In genomic region chr17:7837375-7838290, GRCh38 we compare ENCODE assay signal across 8 cellular contexts. TPM values are rescaled to one million over a fixed set of nuclear protein-coding genes. Genes with fewer than 3 reads are reported as not detected.
DNase-seq lines count a peak whose midpoint lies in the region; ATAC-seq and TF ChIP-seq lines count a peak whose summit lies in the region.

No MANE protein-coding gene starts in this region.

- H3K4me3 ChIP-seq in right atrium auricular region, result peak overlapping the region; percentile 21 to 76
- peak overlapping the region; percentile 91 for H3K4me3 ChIP-seq in iPS-15b (ENCODE audit: low read depth, low read length)
- H3K4me3 ChIP-seq in stomach, result peak overlapping the region; percentile 25 to 76 (median 69)

- H3K27me3 Mint-ChIP-seq in WTC11 (ENCODE audit: low read depth), result peaks cover 52% of the 10 kb centered on the region

- H3K27ac Mint-ChIP-seq in WTC11, result peak overlapping the region; percentile 15

- no peaks in the 10 kb centered on the region for H3K36me3 Mint-ChIP-seq in WTC11

- H3K27ac ChIP-seq in right atrium auricular region, result peak overlapping the region; percentile 99 to 100
- peak overlapping the region; percentile 92 to 100 (median 99) for H3K27ac ChIP-seq in stomach

- WGBS in stomach, 5 donors, result 4 to 6% (median 5%) methylated on average over 10 to 12 of the region's 12 CpGs

- DNase-seq in right atrium auricular region (ENCODE audit: low spot score) (no peak), Right ventricle myocardium inferior (ENCODE audit: missing footprints) (no peak), WTC11 (ENCODE audit: low spot score) (no peak), stomach (no peak), occipital lobe (lab: John Stamatoyannopoulos, UW) (no peak)
- DNase-seq in stimulated activated naive CD4-positive, alpha-beta T cell treated with Interleukin-2 at 50 U/mL for 16 hours (lab: John Stamatoyannopoulos, UW), result no peak

- H3K9me3 Mint-ChIP-seq in WTC11, result no peaks in the 10 kb centered on the region

- H3K4me3 Mint-ChIP-seq in WTC11, result peak overlapping the region; percentile 93

- no peaks in the 10 kb centered on the region for H3K9me3 ChIP-seq in right atrium auricular region
- no peaks in the 10 kb centered on the region for H3K9me3 ChIP-seq in iPS-15b (ENCODE audit: control insufficient read depth, insufficient read depth, low read length)
- no peaks in the 10 kb centered on the region for H3K9me3 ChIP-seq in stomach

- TF ChIP-seq EP300 in stomach (IDR thresholded peaks at IDR 0.05), result no peak

- POLR2A ChIA-PET in WTC11 (lab: Charles Lee), result interaction anchor here (1.0 to 1.4 kb wide), 2 partner anchors 19 to 121 kb away, joined by 5 to 7 read pairs; partner anchors contain the start of gene NAA38

- no peak for TF ChIP-seq POLR2A in stomach (IDR thresholded peaks at IDR 0.05)

- no peak overlapping the region for H3K9ac ChIP-seq in iPS-15b (ENCODE audit: low read depth, low read length)

- CTCF ChIA-PET in WTC11 (lab: Charles Lee), result interaction anchor here (0.6 to 5.4 kb wide), 20 partner anchors 9 to 620 kb away, joined by 3 to 63 read pairs (median 3); partner anchors contain the start of genes CNTROB, CYB5D1, NAA38 and TMEM88

- H3K36me3 ChIP-seq in right atrium auricular region (no peaks in the 10 kb centered on the region), iPS-15b (ENCODE audit: control insufficient read depth, insufficient read depth, low read length) (no peaks in the 10 kb centered on the region), stomach (peaks cover 0 to 13% (median 8%) of the 10 kb centered on the region in 4 donors)

- H3K4me1 Mint-ChIP-seq in WTC11, result peaks cover 45% of the 10 kb centered on the region

- no peaks in the 10 kb centered on the region for H3K27me3 ChIP-seq in right atrium auricular region
- H3K27me3 ChIP-seq in iPS-15b (ENCODE audit: control insufficient read depth, insufficient read depth, low read length), result peaks cover 42% of the 10 kb centered on the region
- H3K27me3 ChIP-seq in stomach, result no peaks in the 10 kb centered on the region

- TF ChIP-seq CTCF in right atrium auricular region (IDR thresholded peaks at IDR 0.05), result no peak
- TF ChIP-seq CTCF in WTC11 (IDR thresholded peaks at IDR 0.05), result no peak
- TF ChIP-seq CTCF in stomach (IDR thresholded peaks at IDR 0.05), result no peak

- no peak for ATAC-seq in Right ventricle myocardium inferior
- ATAC-seq in WTC11, result no peak
- ATAC-seq in GM19328 (IDR thresholded peaks at IDR 0.05; ENCODE audit: unreplicated experiment), result no peak

- intact Hi-C loops in Right ventricle myocardium inferior (cut with DNase I), result loop anchor here (2.0 kb wide), 1 partner anchor 13 kb away; no protein-coding TSS in a partner anchor
- intact Hi-C loops in stomach (cut with DNase I; ENCODE audit: low total_unique reads), result no loop called here

- H3K4me1 ChIP-seq in right atrium auricular region (peaks cover 0 to 67% of the 10 kb centered on the region in 2 donors), iPS-15b (ENCODE audit: control insufficient read depth, insufficient read depth, low read length) (peaks cover 13% of the 10 kb centered on the region), stomach (peaks cover 39 to 76% (median 68%) of the 10 kb centered on the region in 4 donors)

TF ChIP-seq in WTC11, 78 proteins besides CTCF, POLR2A, EP300 and RAD21 (continues in another document):
- no peak for TF ChIP-seq EMX1 (CRISPR knock-in tag; IDR thresholded peaks at IDR 0.05)
- no peak for TF ChIP-seq HMGXB4 (CRISPR knock-in tag; IDR thresholded peaks at IDR 0.05)
- TF ChIP-seq CREB1 (CRISPR knock-in tag; IDR thresholded peaks at IDR 0.05), result no peak
- no peak for TF ChIP-seq ESRRA (CRISPR knock-in tag; IDR thresholded peaks at IDR 0.05; ENCODE audit: borderline replicate concordance)
- TF ChIP-seq ATF3 (CRISPR knock-in tag; conservative IDR thresholded peaks at IDR 0.05), result no peak
- TF ChIP-seq ZNF532 (CRISPR knock-in tag; IDR thresholded peaks at IDR 0.05; ENCODE audit: borderline replicate concordance), result no peak
- TF ChIP-seq E2F4 (CRISPR knock-in tag; IDR thresholded peaks at IDR 0.05; ENCODE audit: borderline replicate concordance, low read depth), result no peak

RNA-seq across cellular contexts. Expression of gene KDM6B, which starts 3.6 kb away (rescaled TPM):
- total RNA-seq in right atrium auricular region (10 to 100 TPM; 11.0 to 11.1 TPM), Right ventricle myocardium inferior (25.0 TPM), WTC11 (2021) (13.2 to 16.1 TPM (median 15.8 TPM) in 3 replicates), stomach (10 to 100 TPM in 4 of 5 donors, 1 to 10 TPM in 1; 7.5 to 27.2 (median 12.9) TPM), occipital lobe (16.4 TPM)
- polyA plus RNA-seq in stomach, result 1 to 10 TPM; 4.6 to 9.6 (median 6.0) TPM

RNA-seq across cellular contexts. Expression of gene TMEM88, which starts 17.2 kb away (rescaled TPM):
- total RNA-seq in right atrium auricular region (10 to 100 TPM; 42.5 to 53.2 TPM), Right ventricle myocardium inferior (35.4 TPM), WTC11 (2021) (2.9 to 3.9 TPM (median 3.6 TPM) in 3 replicates), stomach (1 to 10 TPM in 3 of 5 donors, not detected in 2; 1.8 to 3.8 (median 3.5) TPM), occipital lobe (1.2 TPM)
- polyA plus RNA-seq in stomach, result 10 to 100 TPM; 17.0 to 36.0 (median 17.4) TPM

RNA-seq across cellular contexts. Expression of gene NAA38, which starts 19.7 kb away (rescaled TPM):
- total RNA-seq in right atrium auricular region (10 to 100 TPM; 77.1 to 85.0 TPM), Right ventricle myocardium inferior (105 TPM), WTC11 (2021) (41.8 to 46.3 TPM (median 43.4 TPM) in 3 replicates), stomach (100 to 1,000 TPM in 2 of 5 donors, 10 to 100 TPM in 3; 42.0 to 281 (median 94.5) TPM), occipital lobe (20.1 TPM)
- 100 to 1,000 TPM; 131 to 153 (median 151) TPM for polyA plus RNA-seq in stomach

RNA-seq across cellular contexts. Expression of gene CYB5D1, which starts 20.2 kb away (rescaled TPM):
- total RNA-seq in right atrium auricular region (1 to 10 TPM; 5.1 to 6.8 TPM), Right ventricle myocardium inferior (21.7 TPM), WTC11 (2021) (14.0 to 15.2 TPM (median 14.3 TPM) in 3 replicates), stomach (10 to 100 TPM in 1 of 5 donors, 1 to 10 TPM in 3, not detected in 1; 1.8 to 12.0 (median 3.3) TPM), occipital lobe (14.2 TPM)
- polyA plus RNA-seq in stomach, result 1 to 10 TPM; 4.9 to 9.0 (median 5.3) TPM

RNA-seq across cellular contexts. Expression of gene CHD3, which starts 51.0 kb away (rescaled TPM):
- 10 to 100 TPM; 17.6 to 44.7 TPM for total RNA-seq in right atrium auricular region
- 18.0 TPM for total RNA-seq in Right ventricle myocardium inferior
- 38.9 to 42.0 TPM (median 39.5 TPM) in 3 replicates for total RNA-seq in WTC11 (2021)
- 100 to 1,000 TPM in 1 of 5 donors, 10 to 100 TPM in 4; 43.0 to 190 (median 60.7) TPM for total RNA-seq in stomach
- 10 to 100 TPM; 51.9 to 97.3 (median 69.1) TPM for polyA plus RNA-seq in stomach
- 337 TPM for total RNA-seq in occipital lobe
